ENCODE assay signal across 8 cellular contexts in the genomic region with DNA sequence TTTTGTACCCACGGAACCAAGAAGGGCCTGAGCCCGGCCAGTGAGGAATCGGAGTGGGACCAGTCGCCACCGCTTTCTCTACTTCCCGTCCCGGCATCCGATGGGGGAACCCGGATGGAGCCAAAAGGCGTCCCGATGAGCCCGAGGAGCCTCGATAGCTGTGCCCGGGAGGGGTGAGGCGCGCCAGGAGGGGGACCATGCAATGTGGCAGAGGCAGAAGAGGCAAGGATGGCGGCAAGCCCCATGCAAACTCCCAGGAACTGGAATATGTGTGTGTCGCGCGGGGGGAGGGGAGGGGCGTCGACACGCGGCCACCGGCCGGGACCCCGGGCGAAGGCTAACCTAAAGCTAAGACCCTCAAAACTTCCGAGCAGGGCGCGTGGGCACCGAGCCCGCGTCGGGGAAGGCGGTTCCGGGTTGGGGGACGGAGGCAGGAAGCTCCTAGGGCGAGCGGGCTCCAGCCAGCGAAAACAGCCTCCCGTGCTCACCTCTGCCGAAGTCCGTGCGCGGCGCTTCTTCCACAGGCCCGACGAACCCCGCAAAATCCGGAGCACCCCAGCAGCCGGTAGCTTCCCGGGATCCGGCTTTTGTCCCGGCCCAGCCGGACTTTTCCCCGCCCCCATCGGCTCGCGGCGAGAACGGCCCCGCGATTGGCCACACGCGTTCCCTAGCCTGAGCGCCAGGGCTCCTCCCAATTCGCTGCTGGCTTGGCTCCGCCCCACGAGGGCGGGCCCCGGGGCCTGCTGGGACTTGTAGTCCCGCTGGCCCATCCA. TPM values are rescaled to one million over a fixed set of nuclear protein-coding genes. Genes with fewer than 3 reads are reported as not detected.
DNase-seq lines count a peak whose midpoint lies in the region; ATAC-seq and TF ChIP-seq lines count a peak whose summit lies in the region.

A gene (minus strand): TSS at position 560 of the 773 bp plus-strand sequence. CDS start 5,078 bp downstream, outside the sequence.

- no peaks in the 10 kb centered on the region for H3K27me3 Mint-ChIP-seq in activated T-helper 2 cell treated with anti-CD3 and anti-CD28 coated beads, Interferon-gamma antibody, Interleukin-2, Interleukin-4, amounts not matched to agents 10 μg/mL and 5 μg/mL and 100 μg/mL, durations not matched to agents 14 hours and 24 hours and 36 hours (ENCODE audit: low read depth)
- H3K27me3 Mint-ChIP-seq in natural killer cell treated with Interleukin-12 subunit alpha and Interleukin-12 subunit beta and Interleukin-15 and Interleukin-18, amount 100 ng/mL, for 72 hours = no peaks in the 10 kb centered on the region

- H3K9me3 Mint-ChIP-seq in activated T-helper 2 cell treated with anti-CD3 and anti-CD28 coated beads, Interferon-gamma antibody, Interleukin-2, Interleukin-4, amounts not matched to agents 10 μg/mL and 5 μg/mL and 100 μg/mL, durations not matched to agents 14 hours and 24 hours and 36 hours = no peaks in the 10 kb centered on the region
- no peaks in the 10 kb centered on the region for H3K9me3 Mint-ChIP-seq in natural killer cell treated with Interleukin-12 subunit alpha and Interleukin-12 subunit beta and Interleukin-15 and Interleukin-18, amount 100 ng/mL, for 72 hours

- DNase-seq in DMS79 treated with DMSO at 0.1 percent for 48 hours (lab: John Stamatoyannopoulos, UW) (peak; percentile 95), Kasumi-1 (lab: John Stamatoyannopoulos, UW) (peak; percentile 94 to 96), RWPE2 (ENCODE audit: low spot score) (peak; percentile 97), fibroblast of peridontal ligament (ENCODE audit: extremely low read depth) (peak; percentile 93)
- DNase-seq in activated T-helper 2 cell treated with anti-CD3 and anti-CD28 coated beads, Interferon-gamma antibody, Interleukin-2, Interleukin-4, amounts not matched to agents 10 μg/mL and 5 μg/mL and 100 μg/mL, durations not matched to agents 14 hours and 24 hours and 36 hours (ENCODE audit: low spot score) = peak; percentile 98
- peak; percentile 98 for DNase-seq in natural killer cell treated with Interleukin-12 subunit alpha and Interleukin-12 subunit beta and Interleukin-15 and Interleukin-18, amount 100 ng/mL, for 72 hours (ENCODE audit: low spot score)
- peak; percentile 97 for DNase-seq in stimulated activated naive CD8-positive, alpha-beta T cell treated with anti-CD3 and anti-CD28 coated beads, Interleukin-15, Interleukin-2, amounts not matched to agents 100 U/mL and 50 U/mL, for 24 hours

- peak within 1 kb of the TSS; percentile 89 for H3K27ac Mint-ChIP-seq in activated T-helper 2 cell treated with anti-CD3 and anti-CD28 coated beads, Interferon-gamma antibody, Interleukin-2, Interleukin-4, amounts not matched to agents 10 μg/mL and 5 μg/mL and 100 μg/mL, durations not matched to agents 14 hours and 24 hours and 36 hours
- peak within 1 kb of the TSS; percentile 82 to 83 for H3K27ac Mint-ChIP-seq in natural killer cell treated with Interleukin-12 subunit alpha and Interleukin-12 subunit beta and Interleukin-15 and Interleukin-18, amount 100 ng/mL, for 72 hours

- H3K27ac ChIP-seq in RWPE2 (ENCODE audit: poor library complexity, severe bottlenecking) = peak within 1 kb of the TSS; percentile 87

- H3K36me3 ChIP-seq in RWPE2 (ENCODE audit: low read depth) = peaks cover 29% of the 10 kb centered on the region

- H3K9me3 ChIP-seq in RWPE2 (ENCODE audit: severe bottlenecking) = no peaks in the 10 kb centered on the region

- peaks cover 28% of the 10 kb centered on the region for H3K36me3 Mint-ChIP-seq in activated T-helper 2 cell treated with anti-CD3 and anti-CD28 coated beads, Interferon-gamma antibody, Interleukin-2, Interleukin-4, amounts not matched to agents 10 μg/mL and 5 μg/mL and 100 μg/mL, durations not matched to agents 14 hours and 24 hours and 36 hours (ENCODE audit: low read depth)
- no peaks in the 10 kb centered on the region for H3K36me3 Mint-ChIP-seq in natural killer cell treated with Interleukin-12 subunit alpha and Interleukin-12 subunit beta and Interleukin-15 and Interleukin-18, amount 100 ng/mL, for 72 hours

- TF ChIP-seq CTCF in RWPE2 (IDR thresholded peaks at IDR 0.05; ENCODE audit: poor library complexity, severe bottlenecking) = no peak

- H3K27me3 ChIP-seq in RWPE2 (ENCODE audit: insufficient read depth, poor library complexity, severe bottlenecking) = no peaks in the 10 kb centered on the region

- H3K4me3 Mint-ChIP-seq in activated T-helper 2 cell treated with anti-CD3 and anti-CD28 coated beads, Interferon-gamma antibody, Interleukin-2, Interleukin-4, amounts not matched to agents 10 μg/mL and 5 μg/mL and 100 μg/mL, durations not matched to agents 14 hours and 24 hours and 36 hours (ENCODE audit: low read depth) = peak within 1 kb of the TSS; percentile 95
- peak within 1 kb of the TSS; percentile 94 for H3K4me3 Mint-ChIP-seq in natural killer cell treated with Interleukin-12 subunit alpha and Interleukin-12 subunit beta and Interleukin-15 and Interleukin-18, amount 100 ng/mL, for 72 hours

- peaks cover 28% of the 10 kb centered on the region for H3K4me1 ChIP-seq in RWPE2 (ENCODE audit: insufficient read depth, poor library complexity, severe bottlenecking)

- intact Hi-C loops in activated T-helper 2 cell treated with anti-CD3 and anti-CD28 coated beads, Interferon-gamma antibody, Interleukin-2, Interleukin-4, amounts not matched to agents 10 μg/mL and 5 μg/mL and 100 μg/mL, durations not matched to agents 14 hours and 24 hours and 36 hours (cut with micrococcal nuclease) = loop anchor here (1.0 to 2.0 kb wide), 2 partner anchors 12 to 54 kb away; a partner anchor contains a TSS

- ATAC-seq in GM21825 (IDR thresholded peaks at IDR 0.05; ENCODE audit: unreplicated experiment) (peak; percentile 86), RWPE2 (ENCODE audit: low read depth) (peak; percentile 89; the same call in 2 of the 3 replicates)
- peak; percentile 100 for ATAC-seq in natural killer cell treated with Interleukin-12 subunit alpha and Interleukin-12 subunit beta and Interleukin-15 and Interleukin-18, amount 100 ng/mL, for 72 hours
- ATAC-seq in stimulated activated naive CD8-positive, alpha-beta T cell treated with anti-CD3 and anti-CD28 coated beads, Interleukin-15, Interleukin-2, amounts not matched to agents 100 U/mL and 50 U/mL, for 24 hours = peak; percentile 98

- H3K4me3 ChIP-seq in RWPE2 (ENCODE audit: severe bottlenecking) = peak within 1 kb of the TSS; percentile 84

- H3K4me1 Mint-ChIP-seq in activated T-helper 2 cell treated with anti-CD3 and anti-CD28 coated beads, Interferon-gamma antibody, Interleukin-2, Interleukin-4, amounts not matched to agents 10 μg/mL and 5 μg/mL and 100 μg/mL, durations not matched to agents 14 hours and 24 hours and 36 hours (ENCODE audit: low read depth) = peaks cover 36% of the 10 kb centered on the region
- H3K4me1 Mint-ChIP-seq in natural killer cell treated with Interleukin-12 subunit alpha and Interleukin-12 subunit beta and Interleukin-15 and Interleukin-18, amount 100 ng/mL, for 72 hours (ENCODE audit: low read depth in 2 of 2) = peaks cover 23 to 24% of the 10 kb centered on the region in 2 donors

RNA-seq across cellular contexts. Expression of the gene that starts here (rescaled TPM):
- total RNA-seq in activated T-helper 2 cell treated with anti-CD3 and anti-CD28 coated beads, Interferon-gamma antibody, Interleukin-2, Interleukin-4, amounts not matched to agents 10 μg/mL and 5 μg/mL and 100 μg/mL, durations not matched to agents 14 hours and 24 hours and 36 hours = 223 and 232 TPM in 2 replicates
- 100 to 1,000 TPM; 200 to 243 TPM for total RNA-seq in natural killer cell treated with Interleukin-12 subunit alpha and Interleukin-12 subunit beta and Interleukin-15 and Interleukin-18, amount 100 ng/mL, for 72 hours

Comparison
In these comparisons a context has a peak if more than half of its experiments do, and no peak if none do; other contexts are left out.
1. Peak in every context shown above with its lines: DNase-seq, ATAC-seq, H3K4me3 ChIP-seq and H3K27ac ChIP-seq.